In genomic region chr20:63498950-63499332, GRCh38 we compare ENCODE assay signal across 8 cellular contexts. TPM values are rescaled to one million over a fixed set of nuclear protein-coding genes. Genes with fewer than 3 reads are reported as not detected.
A peak's percentile ranks its signal among the peaks of the same experiment; 100 is the strongest.
DNase-seq lines count a peak whose midpoint lies in the region; ATAC-seq and TF ChIP-seq lines count a peak whose summit lies in the region.

Gene EEF1A2, minus strand, starts transcription at chr20:63499083. Its CDS starts 1,320 bp downstream, at chr20:63497763.

- H3K79me1 ChIP-seq in mesendoderm (ENCODE audit: low read length): no peaks in the 10 kb centered on the region

- H3K9me3 Mint-ChIP-seq in activated CD8-positive, alpha-beta memory T cell treated with anti-CD3 and anti-CD28 coated beads, Interleukin-2, amount 10 ng/mL, durations not matched to agents 7 days and 5 days (ENCODE audit: low read depth): no peaks in the 10 kb centered on the region

- peak; percentile 34 for TF ChIP-seq CTCF in RWPE2 (IDR thresholded peaks at IDR 0.05; ENCODE audit: poor library complexity, severe bottlenecking)
- TF ChIP-seq CTCF in upper lobe of right lung (IDR thresholded peaks at IDR 0.05): no peak

- H3K79me2 ChIP-seq in mesendoderm (ENCODE audit: control insufficient read depth, insufficient read depth, low read length): no peaks in the 10 kb centered on the region

- no peaks in the 10 kb centered on the region for H3K36me3 ChIP-seq in RWPE2 (ENCODE audit: low read depth)
- no peaks in the 10 kb centered on the region for H3K36me3 ChIP-seq in mesendoderm (ENCODE audit: control insufficient read depth, insufficient read depth, low read length)
- no peaks in the 10 kb centered on the region for H3K36me3 ChIP-seq in upper lobe of right lung

- H2AK5ac ChIP-seq in mesendoderm (ENCODE audit: low read length): no peak within 1 kb of the TSS

- no peaks in the 10 kb centered on the region for H3K9me3 ChIP-seq in RWPE2 (ENCODE audit: severe bottlenecking)
- H3K9me3 ChIP-seq in upper lobe of right lung: no peaks in the 10 kb centered on the region

- H3K4me3 ChIP-seq in RWPE2 (ENCODE audit: severe bottlenecking): peak within 1 kb of the TSS; percentile 26
- H3K4me3 ChIP-seq in mesendoderm (ENCODE audit: low read length): no peak within 1 kb of the TSS
- peak within 1 kb of the TSS; percentile 26 for H3K4me3 ChIP-seq in upper lobe of right lung

- intact Hi-C loops in upper lobe of right lung (cut with DNase I): no loop called here

- no peak within 1 kb of the TSS for H4K5ac ChIP-seq in mesendoderm (ENCODE audit: low read length)

- H2BK15ac ChIP-seq in mesendoderm (replicated peaks; ENCODE audit: low read depth): no peak within 1 kb of the TSS

- peak within 1 kb of the TSS; percentile 1 for H3K4ac ChIP-seq in mesendoderm (ENCODE audit: low read depth, low read length)

- H3K27ac ChIP-seq in RWPE2 (ENCODE audit: poor library complexity, severe bottlenecking) (no peak within 1 kb of the TSS), cingulate gyrus (ENCODE audit: low read depth, low read length) (peak within 1 kb of the TSS; percentile 19), mesendoderm (ENCODE audit: low read depth, low read length) (no peak within 1 kb of the TSS), upper lobe of right lung (no peak within 1 kb of the TSS)

- ATAC-seq in activated CD8-positive, alpha-beta memory T cell treated with anti-CD3 and anti-CD28 coated beads, Interleukin-2, amount 10 ng/mL, durations not matched to agents 7 days and 5 days: peak; percentile 45
- no peak for ATAC-seq in RWPE2 (ENCODE audit: low read depth)
- ATAC-seq in upper lobe of right lung: no peak
- no peak for ATAC-seq in left lobe of liver

- peak within 1 kb of the TSS; percentile 21 for H3K9ac ChIP-seq in mesendoderm (ENCODE audit: low read length)

- no CpG with 5 or more reads among the region's 58 CpGs for WGBS in mesendoderm (ENCODE audit: extremely low coverage, insufficient coverage, low lambda C conversion rate)

- H3K4me1 ChIP-seq in RWPE2 (ENCODE audit: insufficient read depth, poor library complexity, severe bottlenecking): no peaks in the 10 kb centered on the region
- no peaks in the 10 kb centered on the region for H3K4me1 ChIP-seq in mesendoderm (ENCODE audit: control insufficient read depth, low read depth, low read length)
- peaks cover 11% of the 10 kb centered on the region for H3K4me1 ChIP-seq in upper lobe of right lung

- H3K36me3 Mint-ChIP-seq in activated CD8-positive, alpha-beta memory T cell treated with anti-CD3 and anti-CD28 coated beads, Interleukin-2, amount 10 ng/mL, durations not matched to agents 7 days and 5 days: no peaks in the 10 kb centered on the region

- H2BK5ac ChIP-seq in mesendoderm (ENCODE audit: low read length): no peak within 1 kb of the TSS

- H3K27ac Mint-ChIP-seq in activated CD8-positive, alpha-beta memory T cell treated with anti-CD3 and anti-CD28 coated beads, Interleukin-2, amount 10 ng/mL, durations not matched to agents 7 days and 5 days: no peak within 1 kb of the TSS

- peaks cover 27% of the 10 kb centered on the region for H3K27me3 ChIP-seq in RWPE2 (ENCODE audit: insufficient read depth, poor library complexity, severe bottlenecking)
- H3K27me3 ChIP-seq in mesendoderm (ENCODE audit: insufficient read depth, low read length, poor library complexity): peaks cover 2% of the 10 kb centered on the region
- peaks cover 40% of the 10 kb centered on the region for H3K27me3 ChIP-seq in upper lobe of right lung

- H3K4me2 ChIP-seq in mesendoderm (ENCODE audit: low read length): no peak within 1 kb of the TSS

- no peak within 1 kb of the TSS for H3K23ac ChIP-seq in mesendoderm (ENCODE audit: low read length)

- H3K56ac ChIP-seq in mesendoderm (ENCODE audit: low read length): peak within 1 kb of the TSS; percentile 49

- no peak within 1 kb of the TSS for H3K4me3 Mint-ChIP-seq in activated CD8-positive, alpha-beta memory T cell treated with anti-CD3 and anti-CD28 coated beads, Interleukin-2, amount 10 ng/mL, durations not matched to agents 7 days and 5 days

- H3K27me3 Mint-ChIP-seq in activated CD8-positive, alpha-beta memory T cell treated with anti-CD3 and anti-CD28 coated beads, Interleukin-2, amount 10 ng/mL, durations not matched to agents 7 days and 5 days: peaks cover 29% of the 10 kb centered on the region

- H2BK120ac ChIP-seq in mesendoderm (ENCODE audit: low read depth, low read length): no peak within 1 kb of the TSS

- H3K18ac ChIP-seq in mesendoderm (ENCODE audit: low read length): peak within 1 kb of the TSS; percentile 8

- no peak within 1 kb of the TSS for H4K8ac ChIP-seq in mesendoderm (ENCODE audit: low read depth, low read length)

- CTCF ChIA-PET in activated CD8-positive, alpha-beta memory T cell treated with anti-CD3 and anti-CD28 coated beads, Interleukin-2, amount 10 ng/mL, durations not matched to agents 7 days and 5 days (lab: Charles Lee): no interaction called here

- DNase-seq in activated CD8-positive, alpha-beta memory T cell treated with anti-CD3 and anti-CD28 coated beads, Interleukin-2, amount 10 ng/mL, durations not matched to agents 7 days and 5 days: no peak
- DNase-seq in activated CD8-positive, alpha-beta memory T cell treated with anti-CD3 and anti-CD28 coated beads for 24 hours: no peak
- no peak for DNase-seq in RWPE2 (ENCODE audit: low spot score)
- no peak for DNase-seq in mesendoderm
- peak; percentile 68 for DNase-seq in upper lobe of right lung
- no peak for DNase-seq in NCI-H524 treated with DMSO at 0.1 percent for 48 hours (lab: John Stamatoyannopoulos, UW)
- DNase-seq in left lobe of liver (ENCODE audit: low spot score): no peak

- H3K4me1 Mint-ChIP-seq in activated CD8-positive, alpha-beta memory T cell treated with anti-CD3 and anti-CD28 coated beads, Interleukin-2, amount 10 ng/mL, durations not matched to agents 7 days and 5 days: no peaks in the 10 kb centered on the region

RNA-seq across cellular contexts. Expression of gene EEF1A2, which starts in this region (rescaled TPM):
- under 1 TPM in 1 of 2 experiments, not detected in 1; 0.84 TPM for total RNA-seq in activated CD8-positive, alpha-beta memory T cell treated with anti-CD3 and anti-CD28 coated beads, Interleukin-2, amount 10 ng/mL, durations not matched to agents 7 days and 5 days
- polyA plus RNA-seq in mesendoderm (2013, experiment 1 of 2): 8.6 TPM
- 9.6 TPM for polyA plus RNA-seq in mesendoderm (2013, experiment 2 of 2)
- total RNA-seq in upper lobe of right lung (0.67 TPM), left lobe of liver (0.73 TPM)

Comparison
In these comparisons a context has a peak if more than half of its experiments do, and no peak if none do; other contexts are left out.
1. Peak in ATAC-seq in activated CD8-positive, alpha-beta memory T cell treated with anti-CD3 and anti-CD28 coated beads, Interleukin-2, amount 10 ng/mL, durations not matched to agents 7 days and 5 days; RNA of the gene not detected or under 1 TPM.
2. Peak in DNase-seq and H3K4me3 ChIP-seq in upper lobe of right lung; RNA of the gene not detected or under 1 TPM.